ENCODE assay signal across 18 cellular contexts in the genomic region with DNA sequence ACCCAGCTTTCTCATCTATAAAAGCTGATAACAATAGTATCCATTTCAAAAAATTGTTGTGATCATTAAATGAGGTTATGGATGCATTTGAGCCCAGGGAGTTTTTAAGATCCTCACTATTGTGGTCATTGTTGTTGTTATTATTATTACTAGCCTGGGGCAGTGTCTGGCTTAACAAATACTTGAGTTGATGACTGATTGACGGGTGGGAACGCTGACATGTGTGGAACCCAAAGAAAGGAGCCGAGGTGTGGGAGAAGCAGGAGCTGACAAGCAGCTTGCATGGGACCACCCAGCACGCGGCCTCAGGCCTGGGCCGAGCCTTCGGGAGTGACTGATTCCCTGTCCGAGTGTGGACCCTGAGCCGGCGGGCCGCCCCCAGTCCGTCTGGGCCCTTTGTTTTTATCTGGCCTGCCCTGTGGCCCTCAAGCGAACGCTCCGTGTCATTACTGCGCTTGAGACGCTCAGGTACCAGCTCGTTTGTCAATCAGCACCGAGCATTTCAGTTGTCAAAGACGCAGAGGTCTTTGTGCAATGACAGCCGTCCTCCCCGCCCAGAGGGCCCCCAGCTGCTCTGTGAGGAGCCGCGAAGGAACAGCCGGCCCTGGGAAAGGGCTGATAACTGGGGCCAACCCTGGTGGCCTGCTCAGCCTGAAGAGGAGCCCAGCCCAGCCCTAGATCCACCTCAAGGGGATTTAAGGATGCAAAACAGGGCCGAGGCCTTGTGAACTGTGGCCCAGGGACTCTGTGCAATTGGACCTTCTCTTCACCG.
"Had no signal": no experiment of that assay in that cellular context is flagged by ENCODE, and none has a peak within 500 bp of the region (broad histone marks: within the 10 kb centered on the region; RNA-seq: fewer than 3 reads in every experiment).

No MANE protein-coding gene starts in this region.

- ATAC-seq: heart left ventricle; mucosa of descending colon; naive thymus-derived CD8-positive, alpha-beta T cell; psoas muscle; sciatic nerve; stimulated activated naive B cell treated with anti-CD40 and anti-IgM and Interleukin-4, amounts not matched to agents 10 μg/mL and 1 μg/mL and 100 μg/mL, for 72 hours; stimulated activated naive CD8-positive, alpha-beta T cell treated with anti-CD3 and anti-CD28 coated beads, Interleukin-15, amount 100 ng/mL, for 72 hours had no signal

- DNase-seq: colonic mucosa; dermis blood vessel endothelial cell; effector CD4-positive, alpha-beta T cell; heart left ventricle; hippocampal formation; mammary epithelial cell; mucosa of descending colon; naive thymus-derived CD8-positive, alpha-beta T cell; psoas muscle; stimulated activated CD4-positive, alpha-beta T cell treated with anti-CD3 and anti-CD28 coated beads, Interleukin-2, amount 100 ng/mL, for 24 hours; stimulated activated CD4-positive, alpha-beta T cell treated with anti-CD3 and anti-CD28 coated beads, Interleukin-4, amount 100 ng/mL, for 4 hours; stimulated activated naive B cell treated with anti-CD40 and anti-IgM and Interleukin-4, amounts not matched to agents 10 μg/mL and 1 μg/mL and 100 μg/mL, for 72 hours; stimulated activated naive CD8-positive, alpha-beta T cell treated with anti-CD3 and anti-CD28 coated beads, Interleukin-15, amount 100 ng/mL, for 72 hours; testis had no signal

- H3K27ac ChIP-seq: colonic mucosa, heart left ventricle, parathyroid adenoma, psoas muscle, skin epidermis, testis, tibial nerve had no signal

- H2AFZ ChIP-seq: parathyroid adenoma had no signal

- H3K36me3 ChIP-seq: colonic mucosa, heart left ventricle, tibial nerve had no signal

- H3K4me1 ChIP-seq: colonic mucosa, heart left ventricle, parathyroid adenoma, psoas muscle, testis, tibial nerve had no signal

- H3K9me3 ChIP-seq: colonic mucosa, testis had no signal

- H3K4me3 ChIP-seq: colonic mucosa, heart left ventricle, mucosa of descending colon, psoas muscle, skin epidermis, testis, tibial nerve had no signal

- H3K27me3 ChIP-seq: colonic mucosa, testis, tibial nerve had no signal

- H3K9ac ChIP-seq: parathyroid adenoma had no signal
